Comparison of ENCODE assay signal across 11 cellular contexts in genomic region chr3:47365213-47366153, GRCh38. TPM values are rescaled to one million over a fixed set of nuclear protein-coding genes. Genes with fewer than 3 reads are reported as not detected.
A peak's percentile ranks its signal among the peaks of the same experiment; 100 is the strongest.
DNase-seq lines count a peak whose midpoint lies in the region; ATAC-seq, FAIRE-seq and TF ChIP-seq lines count a peak whose summit lies in the region.
"Had no signal": no experiment of that assay in that cellular context is flagged by ENCODE, and none has a peak within 500 bp of the region (broad histone marks: within the 10 kb centered on the region; RNA-seq: fewer than 3 reads in every experiment).

No MANE protein-coding gene starts in this region.

- H3K4me1 ChIP-seq in endothelial cell of umbilical vein (ENCODE audit: control insufficient read depth, extremely low read depth, insufficient read depth, low read length) (peaks cover 17% of the 10 kb centered on the region), sigmoid colon (peaks cover 0 to 12% (median 10%) of the 10 kb centered on the region in 4 donors)

- no peaks in the 10 kb centered on the region for H3K79me2 ChIP-seq in endothelial cell of umbilical vein (ENCODE audit: control insufficient read depth, insufficient read depth, low read length)

- CTCF ChIA-PET in endothelial cell of umbilical vein (lab: Charles Lee), result no interaction called here

- no peak for TF ChIP-seq EP300 in sigmoid colon (IDR thresholded peaks at IDR 0.05)

- H3K27ac ChIP-seq in endothelial cell of umbilical vein (ENCODE audit: insufficient read depth, low read depth, low read length) (peak overlapping the region; percentile 25), sigmoid colon (peak overlapping the region in 2 of 4 donors; percentile 3 to 52)
- H3K27ac ChIP-seq: RWPE1 had no signal

- H3K4me3 ChIP-seq in endothelial cell of umbilical vein (replicated peaks in 1 of 3; ENCODE audit: insufficient read depth in 1 of 3, low read depth in 1 of 3, low read length in 3 of 3) (no peak overlapping the region), sigmoid colon (no peak overlapping the region)

- no peaks in the 10 kb centered on the region for H3K27me3 ChIP-seq in endothelial cell of umbilical vein (ENCODE audit: control insufficient read depth in 2 of 2, insufficient read depth in 2 of 2, low read length in 2 of 2)
- H3K27me3 ChIP-seq in sigmoid colon, result no peaks in the 10 kb centered on the region

- TF ChIP-seq CTCF in endothelial cell of umbilical vein (IDR thresholded peaks at IDR 0.05; ENCODE audit: extremely low read depth in 1 of 2, insufficient read depth in 1 of 2, low read depth in 1 of 2, low read length in 2 of 2) (no peak), sigmoid colon (IDR thresholded peaks at IDR 0.05) (no peak)

- no peak overlapping the region for H3K9ac ChIP-seq in endothelial cell of umbilical vein (replicated peaks; ENCODE audit: extremely low read depth, insufficient read depth, low read length)

- H3K36me3 ChIP-seq in endothelial cell of umbilical vein (ENCODE audit: control insufficient read depth in 2 of 2, extremely low read depth in 1 of 2, insufficient read depth in 2 of 2, low read length in 2 of 2), result no peaks in the 10 kb centered on the region
- H3K36me3 ChIP-seq in sigmoid colon, result no peaks in the 10 kb centered on the region

- dilution Hi-C loops in endothelial cell of umbilical vein (cut with MboI; ENCODE audit: extremely low pct_ligation_motif_present, low sequenced_read_pairs), result no loop called here

- H3K4me2 ChIP-seq in endothelial cell of umbilical vein (ENCODE audit: insufficient read depth, low read length), result peak overlapping the region; percentile 23

- H3K9me1 ChIP-seq in endothelial cell of umbilical vein (replicated peaks; ENCODE audit: control insufficient read depth, extremely low read depth, insufficient read depth, low read length), result no peaks in the 10 kb centered on the region

- FAIRE-seq in endothelial cell of umbilical vein (lab: Jason Lieb, UNC), result peak; percentile 85
- no peak for FAIRE-seq in RCC 7860 (lab: Jason Lieb, UNC)

- no peak overlapping the region for H2AFZ ChIP-seq in endothelial cell of umbilical vein (ENCODE audit: low read depth, low read length)

- no TSS peak for BruUV-seq in endothelial cell of umbilical vein (replicated peaks; lab: Mats Ljungman, UMichigan)

- no peak for ATAC-seq in GM18907 (IDR thresholded peaks at IDR 0.05; ENCODE audit: unreplicated experiment)
- ATAC-seq: activated T-cell treated with anti-CD3 and anti-CD28 coated beads, Interleukin-2, amount 50 U/mL, for 4 hours had no signal

- TF ChIP-seq POLR2A in endothelial cell of umbilical vein (IDR thresholded peaks at IDR 0.05; ENCODE audit: low read depth, low read length), result no peak
- TF ChIP-seq POLR2A in sigmoid colon (IDR thresholded peaks at IDR 0.05), result no peak

- 16 to 63% methylated on average over 11 of the region's 11 CpGs for WGBS in sigmoid colon, 2 donors

- intact Hi-C loops in endothelial cell of umbilical vein (cut with micrococcal nuclease), result loop anchor here (5.0 kb wide), 1 partner anchor 438 kb away; no protein-coding TSS in a partner anchor
- intact Hi-C loops in sigmoid colon (cut with DNase I), result no loop called here

- H4K20me1 ChIP-seq in endothelial cell of umbilical vein (replicated peaks; ENCODE audit: control insufficient read depth, extremely low read depth, insufficient read depth, low read length), result no peaks in the 10 kb centered on the region

- DNase-seq in GM03348 (ENCODE audit: low spot score), result peak; percentile 33
- DNase-seq in RPMI7951 (ENCODE audit: low read depth), result peak; percentile 89
- peak; percentile 80 for DNase-seq in endothelial cell of umbilical vein (ENCODE audit: low read depth, low spot score)
- DNase-seq in sigmoid colon, result peak; percentile 48
- no peak for DNase-seq in RCC 7860 (ENCODE audit: low spot score)
- DNase-seq in SIG-M5 treated with dmso at 0.1 percent for 504 hours (lab: John Stamatoyannopoulos, UW; ENCODE audit: unreplicated experiment), result no peak
- DNase-seq in NCI-H1694 (lab: John Stamatoyannopoulos, UW), result no peak
- DNase-seq: activated T-cell treated with anti-CD3 and anti-CD28 coated beads, Interleukin-2, amount 50 U/mL, for 4 hours; midbrain had no signal

- H3K9me3 ChIP-seq in endothelial cell of umbilical vein (replicated peaks; ENCODE audit: control insufficient read depth, insufficient read depth, low read length) (no peaks in the 10 kb centered on the region), sigmoid colon (no peaks in the 10 kb centered on the region)

- POLR2A ChIA-PET in endothelial cell of umbilical vein (lab: Charles Lee), result no interaction called here

TF ChIP-seq in endothelial cell of umbilical vein, 7 proteins besides CTCF, POLR2A, EP300 and RAD21:
- no peak for TF ChIP-seq MYC (IDR thresholded peaks at IDR 0.05; ENCODE audit: low read depth, low read length)
- TF ChIP-seq JUN (IDR thresholded peaks at IDR 0.05; ENCODE audit: borderline replicate concordance, insufficient read depth, insufficient read length, low read depth), result peak; percentile 3
- TF ChIP-seq FOS (IDR thresholded peaks at IDR 0.05; ENCODE audit: borderline replicate concordance, insufficient read depth, low read length), result peak; percentile 58

RNA-seq across cellular contexts. Expression of gene PTPN23, which starts 15.3 kb away (rescaled TPM):
- total RNA-seq in RPMI7951 (2014; rRNA removed; shearing (Covaris generic)), result 5.9 and 10.2 TPM in 2 replicates
- 57.4 and 63.5 TPM in 2 replicates for total RNA-seq in endothelial cell of umbilical vein
- polyA plus RNA-seq in endothelial cell of umbilical vein, result 8.2 and 8.5 TPM in 2 replicates
- polyA plus RNA-seq in endothelial cell of umbilical vein (2011; cell fraction: cytosol; rRNA removed), result 6.6 and 8.0 TPM in 2 replicates
- 49.9 and 53.0 TPM in 2 replicates for polyA plus RNA-seq in endothelial cell of umbilical vein (2011; cell fraction: nucleus; rRNA removed)
- polyA plus RNA-seq in endothelial cell of umbilical vein (2012), result 29.4 and 30.9 TPM in 2 replicates
- polyA minus RNA-seq in endothelial cell of umbilical vein, result 19.0 and 27.8 TPM in 2 replicates
- 7.1 TPM for polyA minus RNA-seq in endothelial cell of umbilical vein (2011; cell fraction: cytosol; rRNA and poly(A)+ RNA removed)
- polyA minus RNA-seq in endothelial cell of umbilical vein (2011; cell fraction: nucleus; rRNA and poly(A)+ RNA removed), result 29.2 and 36.0 TPM in 2 replicates
- 10 to 100 TPM; 11.0 to 26.9 (median 14.7) TPM for total RNA-seq in sigmoid colon
- polyA plus RNA-seq in sigmoid colon, result 10 to 100 TPM in 2 of 3 donors, 1 to 10 TPM in 1; 7.8 to 23.1 (median 10.2) TPM

Comparison
In these comparisons a context has a peak if more than half of its experiments do, and no peak if none do; other contexts are left out.
1. DNase-seq: peak in GM03348 (single experiment), RPMI7951 (single experiment), endothelial cell of umbilical vein (single experiment) and sigmoid colon (single experiment); none in RCC 7860 (single experiment), SIG-M5 treated with dmso at 0.1 percent for 504 hours (single experiment) and NCI-H1694 (single experiment).